In genomic region chr14:101035466-101036225, GRCh38 we compare ENCODE assay signal across 30 cellular contexts.
DNase-seq lines count a peak whose midpoint lies in the region; ATAC-seq and TF ChIP-seq lines count a peak whose summit lies in the region.
"Had no signal": no experiment of that assay in that cellular context is flagged by ENCODE, and none has a peak within 500 bp of the region (broad histone marks: within the 10 kb centered on the region; RNA-seq: fewer than 3 reads in every experiment).

No MANE protein-coding gene starts in this region.

- no peaks in the 10 kb centered on the region for H3K27me3 Mint-ChIP-seq in chondrocyte (ENCODE audit: low read depth)
- H3K27me3 Mint-ChIP-seq: activated CD8-positive, alpha-beta memory T cell treated with anti-CD3 and anti-CD28 coated beads, Interleukin-2, amount 10 ng/mL, durations not matched to agents 7 days and 5 days had no signal

- DNase-seq in activated effector memory CD4-positive, alpha-beta T cell treated with anti-CD3 and anti-CD28 coated beads, Interleukin-2, amount 50 U/mL, for 16 hours, result peak; percentile 25
- DNase-seq in activated effector memory CD4-positive, alpha-beta T cell treated with Interleukin-2 at 50 U/mL for 16 hours, result no peak
- DNase-seq in chondrocyte (ENCODE audit: low spot score) (peak; percentile 69), sciatic nerve (ENCODE audit: low spot score) (peak; percentile 33), NCI-H526 treated with DMSO at 0.1 percent for 48 hours (lab: John Stamatoyannopoulos, UW) (no peak)
- DNase-seq in stimulated activated CD4-positive, alpha-beta T cell treated with anti-CD3 and anti-CD28 coated beads, Interleukin-4, amount 100 ng/mL, for 4 hours, result no peak
- DNase-seq: activated CD8-positive, alpha-beta memory T cell treated with anti-CD3 and anti-CD28 coated beads, Interleukin-2, amount 10 ng/mL, durations not matched to agents 7 days and 5 days; activated T-cell treated with anti-CD3 and anti-CD28 coated beads, Interleukin-2, amount 50 U/mL, for 4 hours; CD8-positive, alpha-beta T cell; cerebellar nuclear complex; foreskin melanocyte; heart right ventricle; KG1; lower lobe of right lung; NCI-H1105; NCI-H1930; NCI-H748 treated with DMSO at 0.1 percent for 48 hours; small intestine; stimulated activated CD4-positive, alpha-beta T cell treated with anti-CD3 and anti-CD28 coated beads, Interleukin-1b, Interleukin-23, amount 100 ng/mL, for 48 hours; stimulated activated naive CD8-positive, alpha-beta T cell treated with anti-CD3 and anti-CD28 coated beads, Interleukin-15, Interleukin-2, amounts not matched to agents 100 U/mL and 50 U/mL, for 24 hours; T-helper 1 cell; testis had no signal

- H3K27ac ChIP-seq in HEK293 (ENCODE audit: extremely low read depth, low read depth, low read length), result no peak overlapping the region
- H3K27ac ChIP-seq: A549, body of pancreas, dorsolateral prefrontal cortex, heart right ventricle, lower lobe of right lung, testis had no signal

- ATAC-seq in sciatic nerve (no peak), GM19351 (IDR thresholded peaks at IDR 0.05; ENCODE audit: unreplicated experiment) (no peak)
- ATAC-seq: A549; activated CD8-positive, alpha-beta memory T cell treated with anti-CD3 and anti-CD28 coated beads, Interleukin-2, amount 10 ng/mL, durations not matched to agents 7 days and 5 days; activated T-cell treated with anti-CD3 and anti-CD28 coated beads, Interleukin-2, amount 50 U/mL, for 4 hours; body of pancreas; CD8-positive, alpha-beta T cell; GM23338; heart right ventricle; lower lobe of right lung; stimulated activated naive CD8-positive, alpha-beta T cell treated with anti-CD3 and anti-CD28 coated beads, Interleukin-15, Interleukin-2, amounts not matched to agents 100 U/mL and 50 U/mL, for 24 hours; WTC11 had no signal

- no peak overlapping the region for H3K27ac Mint-ChIP-seq in chondrocyte (ENCODE audit: unreplicated experiment)
- H3K27ac Mint-ChIP-seq: activated CD8-positive, alpha-beta memory T cell treated with anti-CD3 and anti-CD28 coated beads, Interleukin-2, amount 10 ng/mL, durations not matched to agents 7 days and 5 days; CD8-positive, alpha-beta T cell; GM23338; nephron; WTC11 had no signal

- intact Hi-C loops in sciatic nerve (cut with DNase I), result no loop called here

- H3K9me3 ChIP-seq in HEK293 (ENCODE audit: control insufficient read depth, insufficient read depth, low read depth, low read length), result no peaks in the 10 kb centered on the region
- H3K9me3 ChIP-seq: A549, body of pancreas, heart right ventricle, lower lobe of right lung, testis had no signal

- no peak overlapping the region for H3K4me3 Mint-ChIP-seq in chondrocyte (ENCODE audit: unreplicated experiment)
- H3K4me3 Mint-ChIP-seq: activated CD8-positive, alpha-beta memory T cell treated with anti-CD3 and anti-CD28 coated beads, Interleukin-2, amount 10 ng/mL, durations not matched to agents 7 days and 5 days; activated T-cell treated with anti-CD3 and anti-CD28 coated beads, Interleukin-2, amount 50 U/mL, for 4 hours; CD8-positive, alpha-beta T cell; GM23338; nephron; WTC11 had no signal

- no peaks in the 10 kb centered on the region for H3K36me3 Mint-ChIP-seq in chondrocyte (ENCODE audit: low read depth)
- H3K36me3 Mint-ChIP-seq: activated CD8-positive, alpha-beta memory T cell treated with anti-CD3 and anti-CD28 coated beads, Interleukin-2, amount 10 ng/mL, durations not matched to agents 7 days and 5 days; CD8-positive, alpha-beta T cell had no signal

- H3K4me3 ChIP-seq in HEK293 (ENCODE audit: low read depth, low read length), result no peak overlapping the region
- H3K4me3 ChIP-seq: A549, body of pancreas, dorsolateral prefrontal cortex, GM23338, heart right ventricle, lower lobe of right lung, testis had no signal

- no peaks in the 10 kb centered on the region for H3K9me3 Mint-ChIP-seq in chondrocyte (ENCODE audit: low read depth)
- H3K9me3 Mint-ChIP-seq: activated T-cell treated with anti-CD3 and anti-CD28 coated beads, Interleukin-2, amount 50 U/mL, for 4 hours; CD8-positive, alpha-beta T cell; WTC11 had no signal

- peaks cover 3% of the 10 kb centered on the region for H3K4me1 Mint-ChIP-seq in chondrocyte (ENCODE audit: low read depth)
- H3K4me1 Mint-ChIP-seq: activated CD8-positive, alpha-beta memory T cell treated with anti-CD3 and anti-CD28 coated beads, Interleukin-2, amount 10 ng/mL, durations not matched to agents 7 days and 5 days; GM23338; WTC11 had no signal

- H3K4me1 ChIP-seq in HEK293 (ENCODE audit: control insufficient read depth, insufficient read depth, low read length), result no peaks in the 10 kb centered on the region
- H3K4me1 ChIP-seq: A549, heart right ventricle, lower lobe of right lung, testis had no signal

- CTCF ChIA-PET in HEK293 (lab: Yijun Ruan, JAX), result interaction anchor here (0.6 kb wide), 2 partner anchors 27 to 116 kb away, joined by 3 to 5 read pairs; no protein-coding TSS in a partner anchor

- no peaks in the 10 kb centered on the region for H3K36me3 ChIP-seq in HEK293 (ENCODE audit: control insufficient read depth in 2 of 2, insufficient read depth in 1 of 2, low read length in 2 of 2)
- H3K36me3 ChIP-seq: heart right ventricle, lower lobe of right lung had no signal

- POLR2A ChIA-PET in HEK293 (lab: Yijun Ruan, JAX), result interaction anchor here (0.7 kb wide), 1 partner anchor 214 kb away, joined by 6 read pairs; no protein-coding TSS in a partner anchor

- TF ChIP-seq CTCF in HEK293 (tag by site-specific recombination; IDR thresholded peaks at IDR 0.05), result no peak
- TF ChIP-seq CTCF in chondrocyte (IDR thresholded peaks at IDR 0.05), result no peak

TF ChIP-seq in HEK293, 187 proteins besides CTCF, POLR2A, EP300 and RAD21:
- TF ChIP-seq ZNF341 (tag by site-specific recombination; IDR thresholded peaks at IDR 0.05; ENCODE audit: low read depth) (0 out of 2 replicates have a peak, but pooled peaks have one; percentile 33), ZNF623 (tag by site-specific recombination; IDR thresholded peaks at IDR 0.05) (no peak), ZNF707 (tag by site-specific recombination; IDR thresholded peaks at IDR 0.05) (no peak), KLF9 (tag by site-specific recombination; IDR thresholded peaks at IDR 0.05; ENCODE audit: low read depth) (no peak), GLI2 (tag by site-specific recombination; IDR thresholded peaks at IDR 0.05; ENCODE audit: borderline replicate concordance, low read depth) (no peak), HOXD13 (CRISPR knock-in tag; IDR thresholded peaks at IDR 0.05; ENCODE audit: borderline replicate concordance) (no peak), ZFP37 (tag by site-specific recombination; IDR thresholded peaks at IDR 0.05) (no peak), GLIS1 (tag by site-specific recombination; IDR thresholded peaks at IDR 0.05) (0 out of 2 replicates have a peak, but pooled peaks have one; percentile 6), ZNF140 (tag by site-specific recombination; IDR thresholded peaks at IDR 0.05) (no peak), OSR2 (tag by site-specific recombination; IDR thresholded peaks at IDR 0.05) (no peak), ZFP3 (tag by site-specific recombination; IDR thresholded peaks at IDR 0.05; ENCODE audit: low read depth) (no peak), ZNF76 (tag by site-specific recombination; IDR thresholded peaks at IDR 0.05; ENCODE audit: borderline replicate concordance, low read depth) (no peak), TCF7L2 (IDR thresholded peaks at IDR 0.05; ENCODE audit: borderline replicate concordance, low read depth, low read length) (no peak), ZNF843 (tag by site-specific recombination; IDR thresholded peaks at IDR 0.05) (no peak), BCL11A (tag by site-specific recombination; IDR thresholded peaks at IDR 0.05; ENCODE audit: low read depth) (no peak)

Comparison
In these comparisons a context has a peak if more than half of its experiments do, and no peak if none do; other contexts are left out.
1. DNase-seq: peak in activated effector memory CD4-positive, alpha-beta T cell treated with anti-CD3 and anti-CD28 coated beads, Interleukin-2, amount 50 U/mL, for 16 hours (single experiment), chondrocyte (single experiment) and sciatic nerve (single experiment); none in activated effector memory CD4-positive, alpha-beta T cell treated with Interleukin-2 at 50 U/mL for 16 hours (single experiment), NCI-H526 treated with DMSO at 0.1 percent for 48 hours (single experiment) and stimulated activated CD4-positive, alpha-beta T cell treated with anti-CD3 and anti-CD28 coated beads, Interleukin-4, amount 100 ng/mL, for 4 hours (0 of 2).